ENCODE assay signal across 18 cellular contexts in genomic region chr10:92187101-92187500, GRCh38.
DNase-seq lines count a peak whose midpoint lies in the region; ATAC-seq and TF ChIP-seq lines count a peak whose summit lies in the region.
"Had no signal": no experiment of that assay in that cellular context is flagged by ENCODE, and none has a peak within 500 bp of the region (broad histone marks: within the 10 kb centered on the region; RNA-seq: fewer than 3 reads in every experiment).

No MANE protein-coding gene starts in this region.

- H3K36me3 ChIP-seq in uterus, result no peaks in the 10 kb centered on the region

- H3K9me3 ChIP-seq in CD4-positive, alpha-beta T cell (ENCODE audit: control insufficient read depth, low read length), result no peaks in the 10 kb centered on the region
- H3K9me3 ChIP-seq in uterus, result no peaks in the 10 kb centered on the region

- no peak for TF ChIP-seq POLR2A in uterus (IDR thresholded peaks at IDR 0.05)

- no peak overlapping the region for H3K4me3 ChIP-seq in uterus

- DNase-seq in NCI-H1417 (lab: John Stamatoyannopoulos, UW) (no peak), uterus (no peak)
- DNase-seq in CD4-positive, alpha-beta T cell, result no peak
- DNase-seq in activated CD8-positive, alpha-beta T cell treated with anti-CD3 and anti-CD28 coated beads, Interleukin-2, amount 10 ng/mL, durations not matched to agents 7 days and 5 days, result no peak
- DNase-seq: CD4-positive, CD25-positive, alpha-beta regulatory T cell; COR-L47; DMS 273 treated with DMSO at 0.1 percent for 48 hours; DMS79 treated with DMSO at 0.1 percent for 48 hours; KBM-7; NCI-H1105; NCI-H2029 treated with DMSO at 0.1 percent for 48 hours; NCI-H82; OCI-M1; Right ventricle myocardium superior; T-helper 9 cell had no signal

- no peaks in the 10 kb centered on the region for H3K27me3 Mint-ChIP-seq in CD4-positive, alpha-beta T cell
- H3K27me3 Mint-ChIP-seq in activated CD8-positive, alpha-beta T cell treated with anti-CD3 and anti-CD28 coated beads, Interleukin-2, amount 10 ng/mL, durations not matched to agents 7 days and 5 days (ENCODE audit: low read depth), result no peaks in the 10 kb centered on the region
- H3K27me3 Mint-ChIP-seq: CD4-positive, CD25-positive, alpha-beta regulatory T cell had no signal

- no peak overlapping the region for H3K4me3 Mint-ChIP-seq in CD4-positive, alpha-beta T cell
- H3K4me3 Mint-ChIP-seq in activated CD8-positive, alpha-beta T cell treated with anti-CD3 and anti-CD28 coated beads, Interleukin-2, amount 10 ng/mL, durations not matched to agents 7 days and 5 days, result no peak overlapping the region
- H3K4me3 Mint-ChIP-seq: CD4-positive, CD25-positive, alpha-beta regulatory T cell had no signal

- POLR2A ChIA-PET in CD4-positive, alpha-beta T cell (lab: Charles Lee), result no interaction called here
- POLR2A ChIA-PET in activated CD8-positive, alpha-beta T cell treated with anti-CD3 and anti-CD28 coated beads, Interleukin-2, amount 10 ng/mL, durations not matched to agents 7 days and 5 days (lab: Charles Lee), result no interaction called here

- H3K27me3 ChIP-seq in CD4-positive, alpha-beta T cell (ENCODE audit: control insufficient read depth, insufficient read depth, low read length), result no peaks in the 10 kb centered on the region
- no peaks in the 10 kb centered on the region for H3K27me3 ChIP-seq in uterus

- no peak overlapping the region for H3K27ac Mint-ChIP-seq in CD4-positive, alpha-beta T cell
- H3K27ac Mint-ChIP-seq in activated CD8-positive, alpha-beta T cell treated with anti-CD3 and anti-CD28 coated beads, Interleukin-2, amount 10 ng/mL, durations not matched to agents 7 days and 5 days, result no peak overlapping the region
- H3K27ac Mint-ChIP-seq: CD4-positive, CD25-positive, alpha-beta regulatory T cell had no signal

- peak; percentile 73 for ATAC-seq in GM18867 (IDR thresholded peaks at IDR 0.05; ENCODE audit: unreplicated experiment)
- ATAC-seq in GM21529 (IDR thresholded peaks at IDR 0.05; ENCODE audit: unreplicated experiment), result peak; percentile 59
- peak; percentile 54 for ATAC-seq in HG03432 (IDR thresholded peaks at IDR 0.05; ENCODE audit: unreplicated experiment)
- ATAC-seq in CD4-positive, alpha-beta T cell (ENCODE audit: poor library complexity), result no peak
- ATAC-seq in activated CD8-positive, alpha-beta T cell treated with anti-CD3 and anti-CD28 coated beads, Interleukin-2, amount 10 ng/mL, durations not matched to agents 7 days and 5 days, result no peak

- H3K36me3 Mint-ChIP-seq in CD4-positive, alpha-beta T cell (ENCODE audit: low read depth), result peaks cover 14% of the 10 kb centered on the region
- no peaks in the 10 kb centered on the region for H3K36me3 Mint-ChIP-seq in activated CD8-positive, alpha-beta T cell treated with anti-CD3 and anti-CD28 coated beads, Interleukin-2, amount 10 ng/mL, durations not matched to agents 7 days and 5 days (ENCODE audit: low read depth)
- H3K36me3 Mint-ChIP-seq: CD4-positive, CD25-positive, alpha-beta regulatory T cell had no signal

- no peak for TF ChIP-seq CTCF in CD4-positive, alpha-beta T cell (IDR thresholded peaks at IDR 0.05)
- TF ChIP-seq CTCF in uterus (IDR thresholded peaks at IDR 0.05), result no peak

- no peak overlapping the region for H3K27ac ChIP-seq in CD4-positive, alpha-beta T cell (ENCODE audit: low read depth, low read length)
- H3K27ac ChIP-seq in uterus, result no peak overlapping the region

- CTCF ChIA-PET in CD4-positive, alpha-beta T cell (lab: Charles Lee), result no interaction called here
- CTCF ChIA-PET in activated CD8-positive, alpha-beta T cell treated with anti-CD3 and anti-CD28 coated beads, Interleukin-2, amount 10 ng/mL, durations not matched to agents 7 days and 5 days (lab: Charles Lee), result no interaction called here

- no peaks in the 10 kb centered on the region for H3K4me1 ChIP-seq in uterus

- no peaks in the 10 kb centered on the region for H3K4me1 Mint-ChIP-seq in CD4-positive, alpha-beta T cell (ENCODE audit: low read depth)
- no peaks in the 10 kb centered on the region for H3K4me1 Mint-ChIP-seq in activated CD8-positive, alpha-beta T cell treated with anti-CD3 and anti-CD28 coated beads, Interleukin-2, amount 10 ng/mL, durations not matched to agents 7 days and 5 days (ENCODE audit: low read depth)

- H3K9me3 Mint-ChIP-seq in CD4-positive, alpha-beta T cell, result no peaks in the 10 kb centered on the region
- H3K9me3 Mint-ChIP-seq in activated CD8-positive, alpha-beta T cell treated with anti-CD3 and anti-CD28 coated beads, Interleukin-2, amount 10 ng/mL, durations not matched to agents 7 days and 5 days (ENCODE audit: insufficient read depth), result no peaks in the 10 kb centered on the region
- H3K9me3 Mint-ChIP-seq: CD4-positive, CD25-positive, alpha-beta regulatory T cell had no signal

- intact Hi-C loops in CD4-positive, alpha-beta T cell (cut with DNase I, micrococcal nuclease), result no loop called here
- intact Hi-C loops in uterus (cut with DNase I; ENCODE audit: low total_unique reads), result no loop called here

Comparison
In these comparisons a context has a peak if more than half of its experiments do, and no peak if none do; other contexts are left out.
1. ATAC-seq: peak in GM18867 (single experiment), GM21529 (single experiment) and HG03432 (single experiment); none in CD4-positive, alpha-beta T cell (single experiment) and activated CD8-positive, alpha-beta T cell treated with anti-CD3 and anti-CD28 coated beads, Interleukin-2, amount 10 ng/mL, durations not matched to agents 7 days and 5 days (single experiment).